1 cellular context compared by ENCODE assay signal in genomic region chr7:128708235-128708634, GRCh38.
TF ChIP-seq lines count a peak whose summit lies in the region.

No MANE protein-coding gene starts in this region.

TF ChIP-seq in H1, 55 proteins besides CTCF, POLR2A, EP300 and RAD21:
- no peak for TF ChIP-seq MAX (IDR thresholded peaks at IDR 0.05)
- TF ChIP-seq ATF2 (IDR thresholded peaks at IDR 0.05; ENCODE audit: low read length): no peak; the same call in 1 of the 2 replicates
- TF ChIP-seq JUN (IDR thresholded peaks at IDR 0.05; ENCODE audit: low read depth, low read length): no peak
- TF ChIP-seq BACH1 (IDR thresholded peaks at IDR 0.05; ENCODE audit: low read length): no peak
- TF ChIP-seq SP1 (IDR thresholded peaks at IDR 0.05; ENCODE audit: low read depth, low read length): no peak
- no peak for TF ChIP-seq KDM1A (IDR thresholded peaks at IDR 0.05; ENCODE audit: borderline replicate concordance, low read length)
- no peak for TF ChIP-seq PHF8 (conservative IDR thresholded peaks at IDR 0.05; ENCODE audit: low read depth, low read length)
- TF ChIP-seq KDM5A (IDR thresholded peaks at IDR 0.05; ENCODE audit: low read length): no peak
- TF ChIP-seq HDAC2 (IDR thresholded peaks at IDR 0.05; ENCODE audit: borderline replicate concordance in 1 of 2, low read depth in 2 of 2, low read length in 2 of 2): no peak
- no peak for TF ChIP-seq POU5F1 (IDR thresholded peaks at IDR 0.05; ENCODE audit: low read depth, low read length)
- no peak for TF ChIP-seq CHD1 (IDR thresholded peaks at IDR 0.05; ENCODE audit: low read depth, low read length)
